In genomic region chr16:70453117-70453890, GRCh38 we compare ENCODE assay signal across 8 cellular contexts. TPM values are rescaled to one million over a fixed set of nuclear protein-coding genes. Genes with fewer than 3 reads are reported as not detected.
A peak's percentile ranks its signal among the peaks of the same experiment; 100 is the strongest.
DNase-seq lines count a peak whose midpoint lies in the region; ATAC-seq, FAIRE-seq and TF ChIP-seq lines count a peak whose summit lies in the region.

No MANE protein-coding gene starts in this region.

- peaks cover 4% of the 10 kb centered on the region for H3K4me1 ChIP-seq in psoas muscle

- no peak for TF ChIP-seq CTCF in foreskin fibroblast (IDR thresholded peaks at IDR 0.05; ENCODE audit: low read depth, low read length)
- TF ChIP-seq CTCF in psoas muscle (IDR thresholded peaks at IDR 0.05), result no peak

- H3K4me3 Mint-ChIP-seq in T-cell, result peak overlapping the region; percentile 84 to 91 (median 87)

- H3K27me3 ChIP-seq in psoas muscle (ENCODE audit: insufficient read depth in 3 of 3, low read length in 2 of 3), result peaks cover 0 to 4% (median 0%) of the 10 kb centered on the region in 3 donors

- POLR2A ChIA-PET in T-cell (lab: Charles Lee), result interaction anchor here (0.6 to 1.5 kb wide), 6 partner anchors 52 to 84 kb away, joined by 3 to 11 read pairs (median 5); partner anchors contain the start of gene COG4 (in 1 of the 2)

- no peak for ATAC-seq in T-cell (replicated peaks in 1 of 4)
- no peak for ATAC-seq in psoas muscle

- H3K36me3 Mint-ChIP-seq in T-cell, result no peaks in the 10 kb centered on the region

- H3K9me3 Mint-ChIP-seq in T-cell, result no peaks in the 10 kb centered on the region

- no peaks in the 10 kb centered on the region for H3K36me3 ChIP-seq in psoas muscle (ENCODE audit: insufficient read depth in 1 of 2, low read depth in 1 of 2)

- no peaks in the 10 kb centered on the region for H3K9me3 ChIP-seq in psoas muscle

- DNase-seq in T-cell (no peak), foreskin fibroblast (no peak), psoas muscle (no peak), NCI-H1105 treated with DMSO at 0.1 percent for 48 hours (lab: John Stamatoyannopoulos, UW) (no peak), RCC 7860 (ENCODE audit: low spot score) (no peak), DMS153 treated with DMSO at 0.1 percent for 48 hours (lab: John Stamatoyannopoulos, UW; ENCODE audit: unreplicated experiment) (no peak)
- DNase-seq in effector CD8-positive, alpha-beta T cell (lab: John Stamatoyannopoulos, UW), result no peak

- no peak for FAIRE-seq in RCC 7860 (lab: Jason Lieb, UNC)

- WGBS in psoas muscle, 3 donors, result 95 to 97% (median 97%) methylated on average over 11 of the region's 11 CpGs

- intact Hi-C loops in psoas muscle (cut with DNase I), result no loop called here

- peak overlapping the region; percentile 99 for H3K27ac ChIP-seq in psoas muscle

- H3K4me3 ChIP-seq in GM08714 (ENCODE audit: low read length) (peak overlapping the region; percentile 82), foreskin fibroblast (ENCODE audit: low read depth in 1 of 2, low read length in 2 of 2) (peak overlapping the region; percentile 80 to 94), psoas muscle (peak overlapping the region; percentile 98)

- CTCF ChIA-PET in T-cell (lab: Charles Lee), result interaction anchor here in 1 of 2 donors (0.6 to 1.9 kb wide), 6 partner anchors 36 to 301 kb away, joined by 3 to 6 read pairs (median 4); partner anchors contain the start of gene COG4

- H3K27me3 Mint-ChIP-seq in T-cell, result no peaks in the 10 kb centered on the region

- peaks cover 18 to 32% (median 28%) of the 10 kb centered on the region in 3 donors for H3K4me1 Mint-ChIP-seq in T-cell

- peak overlapping the region; percentile 85 to 91 for H3K27ac Mint-ChIP-seq in T-cell

RNA-seq across cellular contexts. Expression of gene FCSK, which starts 1.1 kb away (rescaled TPM):
- total RNA-seq in T-cell (10 to 100 TPM; 28.7 to 43.4 (median 37.9) TPM), psoas muscle (10 to 100 TPM in 2 of 4 donors, 1 to 10 TPM in 2; 4.9 to 11.0 (median 9.3) TPM)
- polyA plus RNA-seq in psoas muscle, result 1 to 10 TPM; 5.7 to 8.0 (median 6.0) TPM

RNA-seq across cellular contexts. Expression of gene ST3GAL2, which starts 14.4 kb away (rescaled TPM):
- total RNA-seq in T-cell (10 to 100 TPM; 18.9 to 35.1 (median 30.2) TPM), psoas muscle (10 to 100 TPM; 16.8 to 33.0 (median 22.6) TPM)
- 10 to 100 TPM in 1 of 3 donors, 1 to 10 TPM in 2; 7.0 to 19.8 (median 8.9) TPM for polyA plus RNA-seq in psoas muscle
